In genomic region chr16:30762991-30763725, GRCh38 we compare ENCODE assay signal across 9 cellular contexts. TPM values are rescaled to one million over a fixed set of nuclear protein-coding genes. Genes with fewer than 3 reads are reported as not detected.
DNase-seq lines count a peak whose midpoint lies in the region; ATAC-seq and TF ChIP-seq lines count a peak whose summit lies in the region.
"Had no signal": no experiment of that assay in that cellular context is flagged by ENCODE, and none has a peak within 500 bp of the region (broad histone marks: within the 10 kb centered on the region; RNA-seq: fewer than 3 reads in every experiment).

No MANE protein-coding gene starts in this region.

- H3K4me1 ChIP-seq in BLaER1 (peaks cover 50% of the 10 kb centered on the region), ectodermal cell (ENCODE audit: control insufficient read depth, insufficient read depth, low read length) (peaks cover 9% of the 10 kb centered on the region)

- peaks cover 19% of the 10 kb centered on the region for H3K36me3 Mint-ChIP-seq in natural killer cell treated with Interleukin-12 subunit alpha and Interleukin-12 subunit beta and Interleukin-15 and Interleukin-18, amount 100 ng/mL, for 72 hours

- no peaks in the 10 kb centered on the region for H3K27me3 Mint-ChIP-seq in natural killer cell treated with Interleukin-12 subunit alpha and Interleukin-12 subunit beta and Interleukin-15 and Interleukin-18, amount 100 ng/mL, for 72 hours

- H3K9me3 ChIP-seq in BLaER1, result no peaks in the 10 kb centered on the region
- H3K9me3 ChIP-seq in MG63, result no peaks in the 10 kb centered on the region
- no peaks in the 10 kb centered on the region for H3K9me3 ChIP-seq in ectodermal cell (ENCODE audit: control insufficient read depth, low read length)

- peaks cover 41 to 43% of the 10 kb centered on the region in 2 donors for H3K4me1 Mint-ChIP-seq in natural killer cell treated with Interleukin-12 subunit alpha and Interleukin-12 subunit beta and Interleukin-15 and Interleukin-18, amount 100 ng/mL, for 72 hours (ENCODE audit: low read depth in 2 of 2)

- H3K9ac ChIP-seq in BLaER1, result peak overlapping the region; percentile 86

- 83 to 86% methylated on average over 15 of the region's 15 CpGs for WGBS in ectodermal cell, 2 experiments

- H3K36me3 ChIP-seq in BLaER1 (peaks cover 66% of the 10 kb centered on the region), MG63 (peaks cover 59% of the 10 kb centered on the region), ectodermal cell (ENCODE audit: control insufficient read depth, insufficient read depth, low read length) (peaks cover 45% of the 10 kb centered on the region)

- CTCF ChIA-PET in HEK293T (lab: Yijun Ruan, JAX), result interaction anchor here (0.7 kb wide), 1 partner anchor 175 kb away, joined by 3 read pairs; no protein-coding TSS in a partner anchor

- H3K4me3 Mint-ChIP-seq in natural killer cell treated with Interleukin-12 subunit alpha and Interleukin-12 subunit beta and Interleukin-15 and Interleukin-18, amount 100 ng/mL, for 72 hours, result peak overlapping the region; percentile 94

- no peak for ATAC-seq in natural killer cell treated with Interleukin-12 subunit alpha and Interleukin-12 subunit beta and Interleukin-15 and Interleukin-18, amount 100 ng/mL, for 72 hours
- ATAC-seq in HG03460 (IDR thresholded peaks at IDR 0.05; ENCODE audit: unreplicated experiment) (no peak), HG02759 (IDR thresholded peaks at IDR 0.05; ENCODE audit: unreplicated experiment) (no peak)

- DNase-seq in MG63 (no peak), HK-2 (ENCODE audit: unreplicated experiment) (no peak), HEK293T (ENCODE audit: extremely low spot score) (no peak)
- peak; percentile 55 for DNase-seq in natural killer cell treated with Interleukin-12 subunit alpha and Interleukin-12 subunit beta and Interleukin-15 and Interleukin-18, amount 100 ng/mL, for 72 hours (ENCODE audit: low spot score)
- DNase-seq: NCI-H1436 treated with DMSO at 0.1 percent for 48 hours had no signal

- H3K27me3 ChIP-seq in BLaER1, result no peaks in the 10 kb centered on the region
- H3K27me3 ChIP-seq in MG63, result no peaks in the 10 kb centered on the region
- H3K27me3 ChIP-seq in ectodermal cell (ENCODE audit: control insufficient read depth, insufficient read depth, low read length, poor library complexity, severe bottlenecking), result no peaks in the 10 kb centered on the region

- peaks cover 57% of the 10 kb centered on the region for H4K20me1 ChIP-seq in BLaER1

- POLR2A ChIA-PET in HEK293T (lab: Yijun Ruan, JAX), result interaction anchor here (0.7 to 5.1 kb wide), 5 partner anchors 11 to 21 kb away, joined by 3 to 44 read pairs (median 5); partner anchors contain the start of gene PHKG2

- H3K4me2 ChIP-seq in BLaER1, result peak overlapping the region; percentile 94

- H3K27ac Mint-ChIP-seq in natural killer cell treated with Interleukin-12 subunit alpha and Interleukin-12 subunit beta and Interleukin-15 and Interleukin-18, amount 100 ng/mL, for 72 hours, result peak overlapping the region; percentile 71 to 91

- H3K27ac ChIP-seq in BLaER1 (peak overlapping the region; percentile 84), ectodermal cell (ENCODE audit: insufficient read depth, low read depth, low read length, poor library complexity, severe bottlenecking) (no peak overlapping the region)

- H3K4me3 ChIP-seq in BLaER1, result peak overlapping the region; percentile 88
- H3K4me3 ChIP-seq in MG63, result peak overlapping the region; percentile 80
- H3K4me3 ChIP-seq in ectodermal cell (ENCODE audit: insufficient read depth, low read depth, low read length), result peak overlapping the region; percentile 89

- H3K9me3 Mint-ChIP-seq in natural killer cell treated with Interleukin-12 subunit alpha and Interleukin-12 subunit beta and Interleukin-15 and Interleukin-18, amount 100 ng/mL, for 72 hours, result no peaks in the 10 kb centered on the region

TF ChIP-seq in HEK293T, 16 proteins besides CTCF, POLR2A, EP300 and RAD21:
- TF ChIP-seq LEF1 (IDR thresholded peaks at IDR 0.05; ENCODE audit: borderline replicate concordance) (no peak), TARDBP (IDR thresholded peaks at IDR 0.05) (no peak), ZNF384 (IDR thresholded peaks at IDR 0.05) (no peak), FOXA1 (IDR thresholded peaks at IDR 0.05) (no peak), HDGF (IDR thresholded peaks at IDR 0.05; ENCODE audit: borderline replicate concordance) (no peak), SP1 (IDR thresholded peaks at IDR 0.05) (no peak), SUZ12 (IDR thresholded peaks at IDR 0.05) (no peak), PKNOX1 (IDR thresholded peaks at IDR 0.05) (no peak), FOXM1 (IDR thresholded peaks at IDR 0.05; ENCODE audit: borderline replicate concordance) (no peak), CTBP1 (IDR thresholded peaks at IDR 0.05; ENCODE audit: borderline replicate concordance) (no peak), ELF4 (IDR thresholded peaks at IDR 0.05) (no peak), ARNT (IDR thresholded peaks at IDR 0.05) (no peak), NFRKB (IDR thresholded peaks at IDR 0.05) (no peak)

RNA-seq across cellular contexts. Expression of gene RNF40, which starts 1.0 kb away (rescaled TPM):
- total RNA-seq in MG63 (2014; rRNA removed; shearing (Covaris generic); ENCODE audit: low replicate concordance), result 116 and 127 TPM in 2 replicates
- 99.4 TPM for polyA plus RNA-seq in ectodermal cell (2013, experiment 1 of 4)
- polyA plus RNA-seq in ectodermal cell (2013, experiment 2 of 4), result 94.3 TPM
- polyA plus RNA-seq in ectodermal cell (2013, experiment 3 of 4), result 65.2 TPM
- polyA plus RNA-seq in ectodermal cell (2013, experiment 4 of 4), result 76.5 TPM
- 100 to 1,000 TPM; 120 to 161 TPM for total RNA-seq in natural killer cell treated with Interleukin-12 subunit alpha and Interleukin-12 subunit beta and Interleukin-15 and Interleukin-18, amount 100 ng/mL, for 72 hours

RNA-seq across cellular contexts. Expression of gene CFAP119, which starts 1.3 kb away (rescaled TPM):
- 4.1 and 9.1 TPM in 2 replicates for total RNA-seq in MG63 (2014; rRNA removed; shearing (Covaris generic); ENCODE audit: low replicate concordance)
- 7.8 TPM for polyA plus RNA-seq in ectodermal cell (2013, experiment 1 of 4)
- 7.3 TPM for polyA plus RNA-seq in ectodermal cell (2013, experiment 2 of 4)
- 5.2 TPM for polyA plus RNA-seq in ectodermal cell (2013, experiment 3 of 4)
- polyA plus RNA-seq in ectodermal cell (2013, experiment 4 of 4), result 5.8 TPM
- 10 to 100 TPM in 1 of 2 donors, 1 to 10 TPM in 1; 3.4 to 17.0 TPM for total RNA-seq in natural killer cell treated with Interleukin-12 subunit alpha and Interleukin-12 subunit beta and Interleukin-15 and Interleukin-18, amount 100 ng/mL, for 72 hours

RNA-seq across cellular contexts. Expression of gene PHKG2, which starts 14.9 kb away (rescaled TPM):
- total RNA-seq in MG63 (2014; rRNA removed; shearing (Covaris generic); ENCODE audit: low replicate concordance), result 18.3 and 25.2 TPM in 2 replicates
- polyA plus RNA-seq in ectodermal cell (2013, experiment 1 of 4), result 41.4 TPM
- 44.2 TPM for polyA plus RNA-seq in ectodermal cell (2013, experiment 2 of 4)
- polyA plus RNA-seq in ectodermal cell (2013, experiment 3 of 4), result 37.8 TPM
- polyA plus RNA-seq in ectodermal cell (2013, experiment 4 of 4), result 41.3 TPM
- 10 to 100 TPM; 50.2 to 63.8 TPM for total RNA-seq in natural killer cell treated with Interleukin-12 subunit alpha and Interleukin-12 subunit beta and Interleukin-15 and Interleukin-18, amount 100 ng/mL, for 72 hours

RNA-seq across cellular contexts. Expression of gene ZNF629, which starts 23.8 kb away (rescaled TPM):
- total RNA-seq in MG63 (2014; rRNA removed; shearing (Covaris generic); ENCODE audit: low replicate concordance), result 10.3 and 13.6 TPM in 2 replicates
- polyA plus RNA-seq in ectodermal cell (2013, experiment 1 of 4), result 28.0 TPM
- 33.7 TPM for polyA plus RNA-seq in ectodermal cell (2013, experiment 2 of 4)
- polyA plus RNA-seq in ectodermal cell (2013, experiment 3 of 4), result 24.7 TPM
- 26.9 TPM for polyA plus RNA-seq in ectodermal cell (2013, experiment 4 of 4)
- total RNA-seq in natural killer cell treated with Interleukin-12 subunit alpha and Interleukin-12 subunit beta and Interleukin-15 and Interleukin-18, amount 100 ng/mL, for 72 hours, result 1 to 10 TPM in 1 of 2 donors, under 1 TPM in 1; 0.98 to 3.8 TPM
